17 cellular contexts compared by ENCODE assay signal in genomic region chr1:7050751-7051665, GRCh38.
"Had no signal": no experiment of that assay in that cellular context is flagged by ENCODE, and none has a peak within 500 bp of the region (broad histone marks: within the 10 kb centered on the region; RNA-seq: fewer than 3 reads in every experiment).

No MANE protein-coding gene starts in this region.

- H3K27ac ChIP-seq: adrenal gland, esophagus muscularis mucosa, neural progenitor cell, prostate gland, right atrium auricular region, spleen, tibial nerve, VCaP had no signal

- H3K4me2 ChIP-seq: neural progenitor cell had no signal

- H2AFZ ChIP-seq: neural progenitor cell had no signal

- H3K9me3 ChIP-seq: adrenal gland, prostate gland, right atrium auricular region had no signal

- H3K36me3 ChIP-seq: adrenal gland, esophagus muscularis mucosa, neural progenitor cell, prostate gland, right atrium auricular region, spleen, tibial nerve had no signal

- H3K4me1 ChIP-seq: adrenal gland, esophagus muscularis mucosa, neural progenitor cell, prostate gland, right atrium auricular region, spleen, tibial nerve had no signal

- DNase-seq: activated naive CD4-positive, alpha-beta T cell; activated T-cell treated with anti-CD3 and anti-CD28 coated beads, Interleukin-2, amount 50 U/mL, for 1 hour; adrenal gland; effector memory CD4-positive, alpha-beta T cell; left cardiac atrium; mesendoderm; naive B cell; spleen; stimulated activated CD4-positive, alpha-beta T cell treated with anti-CD3 and anti-CD28 coated beads, Interleukin-4, amount 100 ng/mL, for 1 hour; stimulated activated naive CD4-positive, alpha-beta T cell had no signal

- H3K4me3 ChIP-seq: adrenal gland, esophagus muscularis mucosa, neural progenitor cell, prostate gland, right atrium auricular region, spleen, tibial nerve had no signal

- ATAC-seq: activated T-helper 17 cell treated with anti-CD3 and anti-CD28 coated beads, Interleukin-2, amount 50 U/mL, for 72 hours; left cardiac atrium had no signal

- H3K27me3 ChIP-seq: adrenal gland, neural progenitor cell, right atrium auricular region, tibial nerve had no signal

- H3K9ac ChIP-seq: neural progenitor cell had no signal
